8 cellular contexts compared by ENCODE assay signal in the genomic region with DNA sequence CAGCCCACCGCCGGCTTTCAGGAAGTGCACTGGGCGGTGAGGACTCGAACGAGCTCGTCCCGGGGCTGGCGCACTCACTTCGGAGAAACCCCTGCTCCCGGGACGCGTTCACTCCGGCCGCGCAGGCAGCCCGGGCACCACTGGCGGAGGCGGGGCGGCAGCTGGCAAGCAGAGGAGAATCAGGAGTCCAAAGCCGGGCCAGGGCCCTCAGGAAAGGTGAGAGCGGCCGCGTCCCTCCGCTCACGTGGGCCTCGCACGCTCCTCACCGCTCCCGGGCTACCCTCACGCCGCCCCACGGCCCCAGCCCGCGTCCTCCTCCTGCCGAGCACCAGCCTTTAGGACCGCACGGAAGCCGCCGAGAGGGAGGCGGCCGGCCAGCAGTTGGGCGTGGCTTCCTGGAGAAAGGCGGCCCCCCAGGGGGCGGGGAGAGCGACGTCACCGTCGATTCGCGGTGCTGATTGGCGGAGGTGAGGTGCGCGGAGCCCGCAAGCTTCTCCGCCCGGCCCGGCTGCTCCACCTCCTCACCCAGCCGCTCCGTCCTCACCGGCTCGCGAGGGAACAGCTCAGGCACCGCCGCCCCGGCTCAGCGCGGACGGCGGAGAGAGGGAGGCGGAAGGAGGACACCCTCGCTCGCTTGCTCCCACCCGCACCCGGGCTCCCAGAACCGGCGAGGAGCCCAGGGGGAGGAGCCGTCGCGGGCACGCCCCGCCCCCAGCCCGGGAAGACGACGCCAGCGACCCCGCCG. TPM values are rescaled to one million over a fixed set of nuclear protein-coding genes. Genes with fewer than 3 reads are reported as not detected.
A peak's percentile ranks its signal among the peaks of the same experiment; 100 is the strongest.
DNase-seq lines count a peak whose midpoint lies in the region; ATAC-seq and TF ChIP-seq lines count a peak whose summit lies in the region.

ZCCHC2 (plus strand) TSS at position 516 of the 745 bp plus-strand sequence. CDS start 400 bp downstream, outside the sequence.

- TF ChIP-seq POLR2A in suprapubic skin (IDR thresholded peaks at IDR 0.05) = peak in 1 of 2 donors; percentile 65

- no peaks in the 10 kb centered on the region; the same call in 1 of the 2 replicates for H3K9me3 ChIP-seq in SK-N-SH
- H3K9me3 ChIP-seq in suprapubic skin = no peaks in the 10 kb centered on the region

- H3K79me2 ChIP-seq in SK-N-SH (ENCODE audit: insufficient read depth) = peaks cover 29% of the 10 kb centered on the region

- H3K9ac ChIP-seq in SK-N-SH = peak within 1 kb of the TSS; percentile 75

- TF ChIP-seq RAD21 in SK-N-SH (IDR thresholded peaks at IDR 0.05; ENCODE audit: low read length) = no peak

- no peaks in the 10 kb centered on the region for H3K9me2 ChIP-seq in SK-N-SH

- 4% methylated on average over 30 of the region's 87 CpGs for WGBS in SK-N-SH (ENCODE audit: low lambda C conversion rate)
- under 1% methylated on average over 46 of the region's 87 CpGs for WGBS in suprapubic skin

- no peaks in the 10 kb centered on the region for H3F3A ChIP-seq in SK-N-SH (replicated peaks; ENCODE audit: insufficient read depth)

- CTCF ChIA-PET in SK-N-SH (lab: Yijun Ruan, JAX) = interaction anchor here (1.1 to 1.8 kb wide), 3 partner anchors 50 to 97 kb away, joined by 3 to 11 read pairs (median 7); no protein-coding TSS in a partner anchor

- peak within 1 kb of the TSS; percentile 85 for H3K4me2 ChIP-seq in SK-N-SH

- peak in 1 of 2 experiments; percentile 38; a peak in 1 of 4 replicates for TF ChIP-seq EP300 in SK-N-SH (IDR thresholded peaks at IDR 0.05; ENCODE audit: borderline replicate concordance in 1 of 2, low read depth in 1 of 2, low read length in 1 of 2)
- no peak for TF ChIP-seq EP300 in suprapubic skin (IDR thresholded peaks at IDR 0.05)

- H2AFZ ChIP-seq in SK-N-SH (ENCODE audit: low read depth) = peak within 1 kb of the TSS; percentile 93

- H3K27me3 ChIP-seq in SK-N-SH (ENCODE audit: insufficient read depth) (no peaks in the 10 kb centered on the region), suprapubic skin (no peaks in the 10 kb centered on the region)

- H3K4me3 ChIP-seq in SK-N-SH (ENCODE audit: low read depth in 2 of 2, low read length in 1 of 2) (peak within 1 kb of the TSS; percentile 90 to 96), suprapubic skin (peak within 1 kb of the TSS; percentile 87)

- POLR2A ChIA-PET in SK-N-SH (lab: Yijun Ruan, JAX) = no interaction called here

- peak within 1 kb of the TSS; percentile 86 to 93 for H3K27ac ChIP-seq in SK-N-SH (ENCODE audit: low read depth in 2 of 2, low read length in 1 of 2)
- H3K27ac ChIP-seq in suprapubic skin = peak within 1 kb of the TSS; percentile 98

- peak; percentile 66 for ATAC-seq in HG02571 (IDR thresholded peaks at IDR 0.05; ENCODE audit: unreplicated experiment)

- H3K36me3 ChIP-seq in SK-N-SH (replicated peaks in 1 of 2; ENCODE audit: control insufficient read depth in 1 of 2, insufficient read depth in 2 of 2, low read length in 1 of 2) (no peaks in the 10 kb centered on the region), suprapubic skin (no peaks in the 10 kb centered on the region)

- H3K4me1 ChIP-seq in SK-N-SH (ENCODE audit: control insufficient read depth in 1 of 2, insufficient read depth in 2 of 2, low read depth in 1 of 2, low read length in 1 of 2) (peaks cover 10 to 18% of the 10 kb centered on the region in 2 experiments; a peak in 3 of 4 replicates), suprapubic skin (peaks cover 29% of the 10 kb centered on the region)

- DNase-seq in GM04504 (ENCODE audit: low read depth) (peak; percentile 93), NCI-H1048 (lab: John Stamatoyannopoulos, UW) (peak; percentile 93), SK-N-SH (peak; percentile 96), germinal center (ENCODE audit: low spot score) (peak; percentile 94), nucleus accumbens (lab: John Stamatoyannopoulos, UW) (peak; percentile 84 to 99 (median 98)), suprapubic skin (ENCODE audit: low spot score in 2 of 2) (peak; percentile 98 to 99)
- DNase-seq in activated naive CD4-positive, alpha-beta T cell treated with anti-CD3 and anti-CD28 coated beads, Interleukin-2, amount 50 U/mL, for 16 hours = peak; percentile 98

- no peaks in the 10 kb centered on the region; the same call in 1 of the 2 replicates for H4K20me1 ChIP-seq in SK-N-SH (ENCODE audit: insufficient read depth)

- TF ChIP-seq CTCF in SK-N-SH (IDR thresholded peaks at IDR 0.05) (no peak), suprapubic skin (IDR thresholded peaks at IDR 0.05) (no peak)

TF ChIP-seq in SK-N-SH, 30 proteins besides CTCF, POLR2A, EP300 and RAD21 (continues in another document):
- TF ChIP-seq RXRA (IDR thresholded peaks at IDR 0.05; ENCODE audit: borderline replicate concordance, low read depth) = no peak
- peak; percentile 76; the same call in 1 of the 2 replicates for TF ChIP-seq POLR2AphosphoS5 (IDR thresholded peaks at IDR 0.05; ENCODE audit: low read depth, low read length)
- TF ChIP-seq GABPA (IDR thresholded peaks at IDR 0.05; ENCODE audit: low read depth) = peak; percentile 47
- TF ChIP-seq SIN3A (IDR thresholded peaks at IDR 0.05; ENCODE audit: borderline replicate concordance, low read depth, low read length) = peak; percentile 89; the same call in 1 of the 2 replicates
- TF ChIP-seq TAF1 (IDR thresholded peaks at IDR 0.05; ENCODE audit: borderline replicate concordance, low read depth, low read length) = peak; percentile 98
- TF ChIP-seq RCOR1 (IDR thresholded peaks at IDR 0.05; ENCODE audit: low read length) = no peak
- no peak for TF ChIP-seq JUND (IDR thresholded peaks at IDR 0.05)
- peak; percentile 76; the same call in 1 of the 2 replicates for TF ChIP-seq MXI1 (IDR thresholded peaks at IDR 0.05; ENCODE audit: low read depth, low read length)
- no peak for TF ChIP-seq SMC3 (IDR thresholded peaks at IDR 0.05; ENCODE audit: low read depth, low read length)
- TF ChIP-seq, protein P1, sequence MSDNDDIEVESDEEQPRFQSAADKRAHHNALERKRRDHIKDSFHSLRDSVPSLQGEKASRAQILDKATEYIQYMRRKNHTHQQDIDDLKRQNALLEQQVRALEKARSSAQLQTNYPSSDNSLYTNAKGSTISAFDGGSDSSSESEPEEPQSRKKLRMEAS (IDR thresholded peaks at IDR 0.05; ENCODE audit: low read depth) = peak; percentile 88
- TF ChIP-seq YY1 (IDR thresholded peaks at IDR 0.05; ENCODE audit: low read depth) = peak; percentile 57; the same call in 1 of the 2 replicates
- TF ChIP-seq ZBTB33 (IDR thresholded peaks at IDR 0.05; ENCODE audit: borderline replicate concordance, low read depth) = 0 out of 2 replicates have a peak, but pooled peaks have one; percentile 32
- peak; percentile 61 for TF ChIP-seq USF1 (IDR thresholded peaks at IDR 0.05; ENCODE audit: borderline replicate concordance, low read depth)
- TF ChIP-seq NRF1 (IDR thresholded peaks at IDR 0.05; ENCODE audit: low read depth, low read length) = no peak
- TF ChIP-seq FOXM1 (IDR thresholded peaks at IDR 0.05; ENCODE audit: low read depth) = no peak
- TF ChIP-seq IRF3 (IDR thresholded peaks at IDR 0.05; ENCODE audit: low read depth, low read length) = no peak

RNA-seq across cellular contexts. Expression of gene ZCCHC2, which starts in this region (rescaled TPM):
- 6.7 and 7.3 TPM in 2 replicates for polyA plus RNA-seq in SK-N-SH (2012; rRNA removed)
- polyA plus RNA-seq in SK-N-SH (2012; cell fraction: cytosol; rRNA removed) = 4.2 and 5.0 TPM in 2 replicates
- 10.4 and 14.4 TPM in 2 replicates for polyA plus RNA-seq in SK-N-SH (2012; cell fraction: nucleus; rRNA removed)
- 10 to 100 TPM; 22.7 to 43.5 (median 32.4) TPM for total RNA-seq in suprapubic skin

Comparison
In these comparisons a context has a peak if more than half of its experiments do, and no peak if none do; other contexts are left out.
1. Peak in every context shown above with its lines: DNase-seq, ATAC-seq, H3K4me3 ChIP-seq and H3K27ac ChIP-seq.